Comparison of ENCODE assay signal across 9 cellular contexts in the genomic region with DNA sequence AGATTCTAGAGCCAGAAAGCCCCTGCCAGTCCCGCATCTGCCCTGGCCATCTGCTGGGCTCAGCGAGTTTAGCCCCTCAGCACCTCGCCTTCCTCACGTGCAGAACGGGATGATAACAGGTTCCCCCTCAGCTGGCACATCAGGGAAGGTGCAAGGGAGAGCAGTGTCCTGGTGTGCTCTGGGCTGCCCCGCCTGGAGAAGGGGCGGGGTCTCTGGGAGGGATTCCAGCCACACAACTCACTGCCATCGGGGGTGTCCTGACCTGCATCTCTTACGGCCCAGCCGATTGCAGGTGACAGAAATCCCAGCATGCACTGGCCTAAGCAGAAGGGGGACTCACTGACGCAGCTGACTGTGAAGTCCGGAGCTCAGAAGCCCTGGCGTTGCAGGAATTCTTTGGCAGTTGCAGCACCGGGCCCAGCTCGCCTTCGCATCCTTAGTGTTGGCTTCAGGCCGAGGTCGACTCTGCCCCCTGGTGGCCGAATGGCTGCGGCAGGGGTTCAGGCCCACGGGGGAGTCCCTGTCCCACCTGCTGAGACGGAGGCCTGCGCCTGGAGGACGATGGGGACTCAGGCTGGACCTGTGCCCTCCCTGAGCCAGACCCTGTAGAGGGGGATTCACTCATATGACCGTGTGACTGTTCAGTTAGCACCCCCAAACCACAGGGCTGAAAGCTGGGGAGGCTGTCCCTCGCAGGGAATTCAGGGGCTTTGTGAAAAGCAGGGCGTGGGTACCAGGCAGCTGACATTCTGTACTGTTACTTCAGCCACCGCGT.
A peak's percentile ranks its signal among the peaks of the same experiment; 100 is the strongest.
DNase-seq lines count a peak whose midpoint lies in the region; ATAC-seq, FAIRE-seq and TF ChIP-seq lines count a peak whose summit lies in the region.
"Had no signal": no experiment of that assay in that cellular context is flagged by ENCODE, and none has a peak within 500 bp of the region (broad histone marks: within the 10 kb centered on the region; RNA-seq: fewer than 3 reads in every experiment).

No MANE protein-coding gene starts in this region.

- DNase-seq in COLO829 (ENCODE audit: low spot score): peak; percentile 33
- peak; percentile 19 for DNase-seq in NCI-H128 (lab: John Stamatoyannopoulos, UW; ENCODE audit: unreplicated experiment)
- DNase-seq in activated CD8-positive, alpha-beta T cell treated with anti-CD3 and anti-CD28 coated beads, Interleukin-2, amount 10 ng/mL, durations not matched to agents 7 days and 5 days: peak; percentile 73
- no peak for DNase-seq in endothelial cell of umbilical vein (ENCODE audit: low read depth, low spot score)
- DNase-seq in mucosa of gallbladder (ENCODE audit: low spot score): peak; percentile 56
- DNase-seq in stimulated activated CD8-positive, alpha-beta memory T cell treated with anti-CD3 and anti-CD28 coated beads, Interleukin-7, amount 100 ng/mL, for 24 hours (ENCODE audit: low read depth): peak; percentile 65

- no peaks in the 10 kb centered on the region for H3K4me1 ChIP-seq in endothelial cell of umbilical vein (ENCODE audit: control insufficient read depth, extremely low read depth, insufficient read depth, low read length)

- H3K36me3 Mint-ChIP-seq in activated CD8-positive, alpha-beta T cell treated with anti-CD3 and anti-CD28 coated beads, Interleukin-2, amount 10 ng/mL, durations not matched to agents 7 days and 5 days (ENCODE audit: low read depth): no peaks in the 10 kb centered on the region
- H3K36me3 Mint-ChIP-seq: activated naive CD4-positive, alpha-beta T cell treated with anti-CD3 and anti-CD28 coated beads, Interleukin-2, amount 50 U/mL, for 24 hours had no signal

- H3K4me3 Mint-ChIP-seq in activated CD8-positive, alpha-beta T cell treated with anti-CD3 and anti-CD28 coated beads, Interleukin-2, amount 10 ng/mL, durations not matched to agents 7 days and 5 days: no peak overlapping the region
- H3K4me3 Mint-ChIP-seq: activated naive CD4-positive, alpha-beta T cell treated with anti-CD3 and anti-CD28 coated beads, Interleukin-2, amount 50 U/mL, for 24 hours had no signal

- BruUV-seq in endothelial cell of umbilical vein (replicated peaks; lab: Mats Ljungman, UMichigan): no TSS peak

- no peak overlapping the region for H3K4me3 ChIP-seq in endothelial cell of umbilical vein (replicated peaks in 1 of 3; ENCODE audit: insufficient read depth in 1 of 3, low read depth in 1 of 3, low read length in 3 of 3)

- no peak for TF ChIP-seq POLR2A in endothelial cell of umbilical vein (IDR thresholded peaks at IDR 0.05; ENCODE audit: low read depth, low read length)

- H3K4me1 Mint-ChIP-seq in activated CD8-positive, alpha-beta T cell treated with anti-CD3 and anti-CD28 coated beads, Interleukin-2, amount 10 ng/mL, durations not matched to agents 7 days and 5 days (ENCODE audit: low read depth): no peaks in the 10 kb centered on the region
- H3K4me1 Mint-ChIP-seq: activated naive CD4-positive, alpha-beta T cell treated with anti-CD3 and anti-CD28 coated beads, Interleukin-2, amount 50 U/mL, for 24 hours had no signal

- intact Hi-C loops in endothelial cell of umbilical vein (cut with micrococcal nuclease): loop anchor here (1.0 to 10.0 kb wide), 3 partner anchors 28 to 368 kb away; no protein-coding TSS in a partner anchor

- H3K27me3 Mint-ChIP-seq in activated CD8-positive, alpha-beta T cell treated with anti-CD3 and anti-CD28 coated beads, Interleukin-2, amount 10 ng/mL, durations not matched to agents 7 days and 5 days (ENCODE audit: low read depth): no peaks in the 10 kb centered on the region
- H3K27me3 Mint-ChIP-seq: activated naive CD4-positive, alpha-beta T cell treated with anti-CD3 and anti-CD28 coated beads, Interleukin-2, amount 50 U/mL, for 24 hours had no signal

- H2AFZ ChIP-seq in endothelial cell of umbilical vein (ENCODE audit: low read depth, low read length): no peak overlapping the region

- H4K20me1 ChIP-seq in endothelial cell of umbilical vein (replicated peaks; ENCODE audit: control insufficient read depth, extremely low read depth, insufficient read depth, low read length): no peaks in the 10 kb centered on the region

- no peaks in the 10 kb centered on the region for H3K9me3 Mint-ChIP-seq in activated CD8-positive, alpha-beta T cell treated with anti-CD3 and anti-CD28 coated beads, Interleukin-2, amount 10 ng/mL, durations not matched to agents 7 days and 5 days (ENCODE audit: insufficient read depth)
- H3K9me3 Mint-ChIP-seq: activated naive CD4-positive, alpha-beta T cell treated with anti-CD3 and anti-CD28 coated beads, Interleukin-2, amount 50 U/mL, for 24 hours had no signal

- CTCF ChIA-PET in activated CD8-positive, alpha-beta T cell treated with anti-CD3 and anti-CD28 coated beads, Interleukin-2, amount 10 ng/mL, durations not matched to agents 7 days and 5 days (lab: Charles Lee): interaction anchor here (0.7 to 6.7 kb wide), 15 partner anchors 10 to 307 kb away, joined by 3 to 104 read pairs (median 3); no protein-coding TSS in a partner anchor
- CTCF ChIA-PET in endothelial cell of umbilical vein (lab: Charles Lee): interaction anchor here (0.8 kb wide), 1 partner anchor 17 kb away, joined by 3 read pairs; no protein-coding TSS in a partner anchor

- no peaks in the 10 kb centered on the region for H3K27me3 ChIP-seq in endothelial cell of umbilical vein (ENCODE audit: control insufficient read depth in 2 of 2, insufficient read depth in 2 of 2, low read length in 2 of 2)

- ATAC-seq in GM21390 (IDR thresholded peaks at IDR 0.05; ENCODE audit: unreplicated experiment) (peak; percentile 82), HG03175 (IDR thresholded peaks at IDR 0.05; ENCODE audit: unreplicated experiment) (no peak)
- peak; percentile 82 for ATAC-seq in activated CD8-positive, alpha-beta T cell treated with anti-CD3 and anti-CD28 coated beads, Interleukin-2, amount 10 ng/mL, durations not matched to agents 7 days and 5 days

- TF ChIP-seq CTCF in endothelial cell of umbilical vein (IDR thresholded peaks at IDR 0.05; ENCODE audit: extremely low read depth in 1 of 2, insufficient read depth in 1 of 2, low read depth in 1 of 2, low read length in 2 of 2): peak; percentile 43 to 54

- dilution Hi-C loops in endothelial cell of umbilical vein (cut with MboI; ENCODE audit: extremely low pct_ligation_motif_present, low sequenced_read_pairs): no loop called here

- H3K9me3 ChIP-seq in endothelial cell of umbilical vein (replicated peaks; ENCODE audit: control insufficient read depth, insufficient read depth, low read length): no peaks in the 10 kb centered on the region

- no peaks in the 10 kb centered on the region for H3K36me3 ChIP-seq in endothelial cell of umbilical vein (ENCODE audit: control insufficient read depth in 2 of 2, extremely low read depth in 1 of 2, insufficient read depth in 2 of 2, low read length in 2 of 2)

- POLR2A ChIA-PET in activated CD8-positive, alpha-beta T cell treated with anti-CD3 and anti-CD28 coated beads, Interleukin-2, amount 10 ng/mL, durations not matched to agents 7 days and 5 days (lab: Charles Lee): interaction anchor here (0.9 kb wide), 1 partner anchor 28 kb away, joined by 3 read pairs; no protein-coding TSS in a partner anchor
- POLR2A ChIA-PET in endothelial cell of umbilical vein (lab: Charles Lee): no interaction called here

- no peak overlapping the region for H3K4me2 ChIP-seq in endothelial cell of umbilical vein (ENCODE audit: insufficient read depth, low read length)

- no peak overlapping the region for H3K9ac ChIP-seq in endothelial cell of umbilical vein (replicated peaks; ENCODE audit: extremely low read depth, insufficient read depth, low read length)

- no peaks in the 10 kb centered on the region for H3K79me2 ChIP-seq in endothelial cell of umbilical vein (ENCODE audit: control insufficient read depth, insufficient read depth, low read length)

- no peak overlapping the region for H3K27ac Mint-ChIP-seq in activated CD8-positive, alpha-beta T cell treated with anti-CD3 and anti-CD28 coated beads, Interleukin-2, amount 10 ng/mL, durations not matched to agents 7 days and 5 days
- H3K27ac Mint-ChIP-seq: activated naive CD4-positive, alpha-beta T cell treated with anti-CD3 and anti-CD28 coated beads, Interleukin-2, amount 50 U/mL, for 24 hours had no signal

- no peak overlapping the region for H3K27ac ChIP-seq in endothelial cell of umbilical vein (ENCODE audit: insufficient read depth, low read depth, low read length)

- no peak for FAIRE-seq in endothelial cell of umbilical vein (lab: Jason Lieb, UNC)

- H3K9me1 ChIP-seq in endothelial cell of umbilical vein (replicated peaks; ENCODE audit: control insufficient read depth, extremely low read depth, insufficient read depth, low read length): no peaks in the 10 kb centered on the region

TF ChIP-seq in endothelial cell of umbilical vein, 7 proteins besides CTCF, POLR2A, EP300 and RAD21:
- no peak for TF ChIP-seq EZH2 (IDR thresholded peaks at IDR 0.05; ENCODE audit: borderline replicate concordance, low read depth, low read length, severe bottlenecking)
- no peak for TF ChIP-seq JUN (IDR thresholded peaks at IDR 0.05; ENCODE audit: borderline replicate concordance, insufficient read depth, insufficient read length, low read depth)
- no peak for TF ChIP-seq POLR2AphosphoS5 (IDR thresholded peaks at IDR 0.05; ENCODE audit: insufficient read depth, low read depth, low read length)
- no peak for TF ChIP-seq FOS (IDR thresholded peaks at IDR 0.05; ENCODE audit: borderline replicate concordance, insufficient read depth, low read length)
- no peak for TF ChIP-seq MYC (IDR thresholded peaks at IDR 0.05; ENCODE audit: low read depth, low read length)
- TF ChIP-seq, protein P1, sequence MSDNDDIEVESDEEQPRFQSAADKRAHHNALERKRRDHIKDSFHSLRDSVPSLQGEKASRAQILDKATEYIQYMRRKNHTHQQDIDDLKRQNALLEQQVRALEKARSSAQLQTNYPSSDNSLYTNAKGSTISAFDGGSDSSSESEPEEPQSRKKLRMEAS (IDR thresholded peaks at IDR 0.05; ENCODE audit: insufficient read depth, insufficient read length): no peak
- TF ChIP-seq GATA2 (IDR thresholded peaks at IDR 0.05; ENCODE audit: insufficient read depth, insufficient read length, low read depth, low read length): no peak
